In the genomic region with DNA sequence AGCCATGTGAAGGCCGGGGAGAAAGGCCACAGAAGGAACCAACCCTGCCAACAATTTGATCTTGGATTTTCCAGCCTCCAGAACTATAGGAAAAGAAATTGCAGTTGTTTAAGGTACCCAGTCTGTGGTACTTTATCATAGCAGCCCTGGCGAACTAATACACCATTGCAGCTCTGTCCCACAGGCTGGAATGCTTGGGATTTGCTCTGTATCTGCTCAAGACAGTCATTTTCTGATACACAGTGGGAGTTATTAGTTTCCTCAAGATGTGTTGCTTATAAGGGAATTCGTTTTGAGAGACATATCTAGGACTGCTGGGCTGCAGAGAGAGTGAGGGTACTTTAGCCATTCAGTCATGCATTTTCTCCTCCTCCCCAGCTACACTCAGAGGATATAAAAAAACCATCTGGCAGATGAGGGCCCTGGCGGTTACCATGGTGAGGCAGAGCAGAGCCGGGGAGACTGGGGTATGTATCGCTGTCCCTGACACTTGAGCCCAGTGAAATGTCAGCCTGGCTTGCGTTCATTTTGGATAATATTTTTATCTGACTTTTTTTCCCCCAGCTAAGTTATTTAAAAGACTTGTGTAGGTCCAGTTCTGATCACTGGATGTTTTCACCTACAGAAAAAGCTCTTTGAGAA, we compare ENCODE assay signal across 13 cellular contexts.
DNase-seq lines count a peak whose midpoint lies in the region; ATAC-seq and TF ChIP-seq lines count a peak whose summit lies in the region.
"Had no signal": no experiment of that assay in that cellular context is flagged by ENCODE, and none has a peak within 500 bp of the region (broad histone marks: within the 10 kb centered on the region; RNA-seq: fewer than 3 reads in every experiment).

No MANE protein-coding gene starts in this region.

- TF ChIP-seq CTCF in BE2C (IDR thresholded peaks at IDR 0.05; ENCODE audit: low read depth, low read length) (no peak), upper lobe of right lung (IDR thresholded peaks at IDR 0.05) (no peak)

- H3K36me3 ChIP-seq in BE2C (no peaks in the 10 kb centered on the region), upper lobe of right lung (no peaks in the 10 kb centered on the region)

- no peaks in the 10 kb centered on the region for H3K9me3 ChIP-seq in BE2C
- H3K9me3 ChIP-seq in upper lobe of right lung: no peaks in the 10 kb centered on the region

- intact Hi-C loops in upper lobe of right lung (cut with DNase I): no loop called here

- H3K4me3 ChIP-seq in BE2C (ENCODE audit: low read depth, low read length): no peak overlapping the region
- H3K4me3 ChIP-seq in upper lobe of right lung: no peak overlapping the region
- H3K4me3 ChIP-seq: GM23248 had no signal

- H3K4me1 ChIP-seq in BE2C: no peaks in the 10 kb centered on the region
- no peaks in the 10 kb centered on the region for H3K4me1 ChIP-seq in upper lobe of right lung

- ATAC-seq in HG02610 (IDR thresholded peaks at IDR 0.05; ENCODE audit: unreplicated experiment) (no peak), GM18517 (IDR thresholded peaks at IDR 0.05; ENCODE audit: unreplicated experiment) (no peak), upper lobe of right lung (no peak)
- ATAC-seq: activated naive CD8-positive, alpha-beta T cell treated with anti-CD3 and anti-CD28 coated beads, Interleukin-2, amount 50 U/mL, for 24 hours had no signal

- H3K27me3 ChIP-seq in BE2C (no peaks in the 10 kb centered on the region), upper lobe of right lung (no peaks in the 10 kb centered on the region)

- no peak overlapping the region for H3K27ac ChIP-seq in upper lobe of right lung
- H3K27ac ChIP-seq: GM23248 had no signal

- DNase-seq in BE2C (peak; percentile 36), NCI-H1694 (lab: John Stamatoyannopoulos, UW) (peak; percentile 84), SK-N-DZ (ENCODE audit: low spot score) (peak; percentile 84), left kidney (ENCODE audit: low read depth, low spot score) (peak; percentile 90), upper lobe of right lung (no peak)
- DNase-seq in activated CD4-positive, CD25-positive, alpha-beta regulatory T cell (lab: John Stamatoyannopoulos, UW): no peak
- DNase-seq: activated CD8-positive, alpha-beta memory T cell treated with anti-CD3 and anti-CD28 coated beads for 24 hours; activated naive CD8-positive, alpha-beta T cell treated with anti-CD3 and anti-CD28 coated beads, Interleukin-2, amount 50 U/mL, for 24 hours; GM23248; stimulated activated CD4-positive, alpha-beta T cell treated with anti-CD3 and anti-CD28 coated beads, Interleukin-15, amount 100 ng/mL, for 24 hours; T-helper 1 cell had no signal

Comparison
In these comparisons a context has a peak if more than half of its experiments do, and no peak if none do; other contexts are left out.
1. DNase-seq: peak in BE2C (single experiment), NCI-H1694 (single experiment), SK-N-DZ (single experiment) and left kidney (single experiment); none in upper lobe of right lung (single experiment) and activated CD4-positive, CD25-positive, alpha-beta regulatory T cell (0 of 4).